Comparison of ENCODE assay signal across 22 cellular contexts in genomic region chr21:33560965-33561364, GRCh38. TPM values are rescaled to one million over a fixed set of nuclear protein-coding genes. Genes with fewer than 3 reads are reported as not detected.
DNase-seq lines count a peak whose midpoint lies in the region; ATAC-seq and TF ChIP-seq lines count a peak whose summit lies in the region.
"Had no signal": no experiment of that assay in that cellular context is flagged by ENCODE, and none has a peak within 500 bp of the region (broad histone marks: within the 10 kb centered on the region; RNA-seq: fewer than 3 reads in every experiment).

No MANE protein-coding gene starts in this region.

- peak overlapping the region; percentile 63 for H3K27ac Mint-ChIP-seq in stimulated activated naive CD8-positive, alpha-beta T cell treated with anti-CD3 and anti-CD28 coated beads, Interleukin-15, Interleukin-2, amounts not matched to agents 100 ng/mL and 50 ng/mL, for 24 hours
- H3K27ac Mint-ChIP-seq in WTC11 (peak overlapping the region; percentile 51; the same call in 1 of the 2 replicates), memory B cell (peak overlapping the region; percentile 19), Caco-2 (ENCODE audit: unreplicated experiment) (no peak overlapping the region)
- H3K27ac Mint-ChIP-seq: activated CD4-positive, alpha-beta memory T cell treated with anti-CD3 and anti-CD28 coated beads for 36 hours; T-helper 1 cell treated with Interleukin-12 subunit alpha and Interleukin-12 subunit beta and Interleukin-4 antibody, amounts not matched to agents 30 μg/mL and 1 μg/mL, for 36 hours had no signal

- peaks cover 61% of the 10 kb centered on the region for H3K4me1 Mint-ChIP-seq in stimulated activated naive CD8-positive, alpha-beta T cell treated with anti-CD3 and anti-CD28 coated beads, Interleukin-15, Interleukin-2, amounts not matched to agents 100 ng/mL and 50 ng/mL, for 24 hours (ENCODE audit: low read depth)
- H3K4me1 Mint-ChIP-seq in WTC11 (no peaks in the 10 kb centered on the region), memory B cell (peaks cover 17% of the 10 kb centered on the region), Caco-2 (ENCODE audit: low read depth, unreplicated experiment) (peaks cover 6% of the 10 kb centered on the region)
- H3K4me1 Mint-ChIP-seq: neural crest cell had no signal

- no peak for DNase-seq in stimulated activated naive CD8-positive, alpha-beta T cell treated with anti-CD3 and anti-CD28 coated beads, Interleukin-15, Interleukin-2, amounts not matched to agents 100 U/mL and 50 U/mL, for 24 hours
- DNase-seq in WTC11 (ENCODE audit: low spot score), result no peak
- no peak for DNase-seq in memory B cell (ENCODE audit: low spot score in 2 of 2)
- no peak for DNase-seq in Caco-2
- DNase-seq: activated CD4-positive, alpha-beta memory T cell treated with anti-CD3 and anti-CD28 coated beads for 36 hours; activated naive CD8-positive, alpha-beta T cell treated with anti-CD3 and anti-CD28 coated beads, Interleukin-2, amount 10 ng/mL, durations not matched to agents 7 days and 5 days; effector CD8-positive, alpha-beta T cell; foreskin melanocyte; GOT3; hippocampal formation; left ventricle myocardium superior; NCI-H2081 treated with DMSO at 0.1 percent for 48 hours; NCI-H526 treated with DMSO at 0.1 percent for 48 hours; stimulated activated CD4-positive, alpha-beta T cell treated with anti-CD3 and anti-CD28 coated beads, Interleukin-1b, Interleukin-23, amount 100 ng/mL, for 48 hours had no signal

- H3K9me3 ChIP-seq in Caco-2, result no peaks in the 10 kb centered on the region
- H3K9me3 ChIP-seq: thoracic aorta had no signal

- CTCF ChIA-PET in WTC11 (lab: Charles Lee) (no interaction called here), Caco-2 (lab: Charles Lee) (no interaction called here)

- BruUV-seq in Caco-2 (replicated peaks; lab: Mats Ljungman, UMichigan), result no TSS peak

- H3K36me3 Mint-ChIP-seq in stimulated activated naive CD8-positive, alpha-beta T cell treated with anti-CD3 and anti-CD28 coated beads, Interleukin-15, Interleukin-2, amounts not matched to agents 100 ng/mL and 50 ng/mL, for 24 hours (ENCODE audit: low read depth), result peaks cover 82% of the 10 kb centered on the region
- peaks cover 59% of the 10 kb centered on the region for H3K36me3 Mint-ChIP-seq in WTC11
- peaks cover 46% of the 10 kb centered on the region for H3K36me3 Mint-ChIP-seq in memory B cell
- H3K36me3 Mint-ChIP-seq in Caco-2 (ENCODE audit: insufficient read depth, unreplicated experiment), result peaks cover 78% of the 10 kb centered on the region

- no peak for ATAC-seq in stimulated activated naive CD8-positive, alpha-beta T cell treated with anti-CD3 and anti-CD28 coated beads, Interleukin-15, Interleukin-2, amounts not matched to agents 100 U/mL and 50 U/mL, for 24 hours
- no peak for ATAC-seq in WTC11
- no peak for ATAC-seq in memory B cell (ENCODE audit: low read depth)
- ATAC-seq in HG02981 (IDR thresholded peaks at IDR 0.05; ENCODE audit: unreplicated experiment), result no peak
- no peak for ATAC-seq in GM21515 (IDR thresholded peaks at IDR 0.05; ENCODE audit: unreplicated experiment)
- ATAC-seq in HG02973 (IDR thresholded peaks at IDR 0.05; ENCODE audit: unreplicated experiment), result no peak
- ATAC-seq: esophagus mucosa, left ventricle myocardium superior had no signal

- no peaks in the 10 kb centered on the region for H3K9me3 Mint-ChIP-seq in stimulated activated naive CD8-positive, alpha-beta T cell treated with anti-CD3 and anti-CD28 coated beads, Interleukin-15, Interleukin-2, amounts not matched to agents 100 ng/mL and 50 ng/mL, for 24 hours
- no peaks in the 10 kb centered on the region for H3K9me3 Mint-ChIP-seq in WTC11
- no peaks in the 10 kb centered on the region for H3K9me3 Mint-ChIP-seq in memory B cell
- no peaks in the 10 kb centered on the region for H3K9me3 Mint-ChIP-seq in Caco-2 (ENCODE audit: unreplicated experiment)
- H3K9me3 Mint-ChIP-seq: activated CD4-positive, alpha-beta memory T cell treated with anti-CD3 and anti-CD28 coated beads for 36 hours; activated naive CD8-positive, alpha-beta T cell treated with anti-CD3 and anti-CD28 coated beads, Interleukin-2, amount 10 ng/mL, durations not matched to agents 7 days and 5 days; neural crest cell; T-helper 1 cell treated with Interleukin-12 subunit alpha and Interleukin-12 subunit beta and Interleukin-4 antibody, amounts not matched to agents 30 μg/mL and 1 μg/mL, for 36 hours had no signal

- H3K27me3 ChIP-seq in Caco-2 (replicated peaks; ENCODE audit: control insufficient read depth, insufficient read depth, low read length), result no peaks in the 10 kb centered on the region

- H3K4me3 Mint-ChIP-seq in stimulated activated naive CD8-positive, alpha-beta T cell treated with anti-CD3 and anti-CD28 coated beads, Interleukin-15, Interleukin-2, amounts not matched to agents 100 ng/mL and 50 ng/mL, for 24 hours, result no peak overlapping the region
- H3K4me3 Mint-ChIP-seq in WTC11 (no peak overlapping the region), memory B cell (no peak overlapping the region), Caco-2 (ENCODE audit: unreplicated experiment) (no peak overlapping the region)
- H3K4me3 Mint-ChIP-seq: activated CD4-positive, alpha-beta memory T cell treated with anti-CD3 and anti-CD28 coated beads for 36 hours; activated naive CD8-positive, alpha-beta T cell treated with anti-CD3 and anti-CD28 coated beads, Interleukin-2, amount 10 ng/mL, durations not matched to agents 7 days and 5 days; neural crest cell; T-helper 1 cell treated with Interleukin-12 subunit alpha and Interleukin-12 subunit beta and Interleukin-4 antibody, amounts not matched to agents 30 μg/mL and 1 μg/mL, for 36 hours had no signal

- POLR2A ChIA-PET in WTC11 (lab: Charles Lee), result no interaction called here
- POLR2A ChIA-PET in Caco-2 (lab: Charles Lee), result no interaction called here

- TF ChIP-seq CTCF in WTC11 (IDR thresholded peaks at IDR 0.05), result no peak
- TF ChIP-seq CTCF in Caco-2 (IDR thresholded peaks at IDR 0.05; ENCODE audit: insufficient read depth in 1 of 2, low read depth in 1 of 2, low read length in 1 of 2, severe bottlenecking in 1 of 2, unreplicated experiment in 1 of 2), result no peak

- H3K36me3 ChIP-seq in Caco-2 (ENCODE audit: control insufficient read depth, insufficient read depth, low read length), result no peaks in the 10 kb centered on the region

- no peak overlapping the region for H3K4me3 ChIP-seq in Caco-2 (ENCODE audit: low read depth, low read length)
- H3K4me3 ChIP-seq: thoracic aorta had no signal

- intact Hi-C loops in Caco-2 (cut with micrococcal nuclease; ENCODE audit: unreplicated experiment), result no loop called here

- H3K4me1 ChIP-seq in Caco-2, result no peaks in the 10 kb centered on the region

- no peaks in the 10 kb centered on the region for H3K27me3 Mint-ChIP-seq in stimulated activated naive CD8-positive, alpha-beta T cell treated with anti-CD3 and anti-CD28 coated beads, Interleukin-15, Interleukin-2, amounts not matched to agents 100 ng/mL and 50 ng/mL, for 24 hours
- no peaks in the 10 kb centered on the region for H3K27me3 Mint-ChIP-seq in WTC11 (ENCODE audit: low read depth)
- no peaks in the 10 kb centered on the region for H3K27me3 Mint-ChIP-seq in memory B cell
- no peaks in the 10 kb centered on the region for H3K27me3 Mint-ChIP-seq in Caco-2 (ENCODE audit: insufficient read depth, unreplicated experiment)
- H3K27me3 Mint-ChIP-seq: activated CD4-positive, alpha-beta memory T cell treated with anti-CD3 and anti-CD28 coated beads for 36 hours; activated naive CD8-positive, alpha-beta T cell treated with anti-CD3 and anti-CD28 coated beads, Interleukin-2, amount 10 ng/mL, durations not matched to agents 7 days and 5 days had no signal

TF ChIP-seq in WTC11, 78 proteins besides CTCF, POLR2A, EP300 and RAD21 (continues in another document):
- TF ChIP-seq ZNF317 (CRISPR knock-in tag; IDR thresholded peaks at IDR 0.05; ENCODE audit: borderline replicate concordance, low read depth), result no peak
- no peak for TF ChIP-seq ZSCAN18 (CRISPR knock-in tag; IDR thresholded peaks at IDR 0.05)
- TF ChIP-seq RORB (CRISPR knock-in tag; IDR thresholded peaks at IDR 0.05), result no peak

RNA-seq across cellular contexts. Expression of gene SON, which starts 18.1 kb away (rescaled TPM):
- total RNA-seq in WTC11 (2021) (259 to 309 TPM (median 274 TPM) in 3 replicates), Caco-2 (2022) (220 and 273 TPM in 2 replicates)

RNA-seq across cellular contexts. Expression of gene GART, which starts 19.0 kb away (rescaled TPM):
- total RNA-seq in WTC11 (2021) (173 to 223 TPM (median 177 TPM) in 3 replicates), Caco-2 (2022) (134 and 147 TPM in 2 replicates)

RNA-seq across cellular contexts. Expression of gene DONSON, which starts 27.5 kb away (rescaled TPM):
- total RNA-seq in WTC11 (2021), result 27.5 to 32.2 TPM (median 29.6 TPM) in 3 replicates
- 36.2 and 36.4 TPM in 2 replicates for total RNA-seq in Caco-2 (2022)
